In the genomic region with DNA sequence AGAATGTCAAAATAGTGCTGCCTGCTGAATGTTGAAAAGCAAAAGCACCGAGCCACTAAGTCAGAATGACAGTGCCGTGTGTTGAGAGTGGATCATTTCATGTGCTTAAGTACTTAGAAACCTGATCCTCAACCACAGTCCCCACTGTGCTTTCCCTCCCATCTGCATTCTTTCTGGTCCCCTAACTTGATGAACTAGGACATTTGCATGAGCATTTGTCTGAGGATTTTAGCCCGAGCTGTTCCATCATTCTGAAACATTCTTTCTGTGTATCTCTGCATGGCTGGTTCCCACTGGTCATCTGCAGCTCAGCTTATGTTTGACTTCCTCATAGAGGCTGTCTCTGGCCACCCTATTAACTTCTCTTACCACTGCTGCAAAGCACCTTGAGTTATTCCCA, we compare ENCODE assay signal across 1 cellular context.
TF ChIP-seq lines count a peak whose summit lies in the region.

No MANE protein-coding gene starts in this region.

TF ChIP-seq in WTC11, 78 proteins besides CTCF, POLR2A, EP300 and RAD21 (continued from another document):
- TF ChIP-seq KAT7 (CRISPR knock-in tag; IDR thresholded peaks at IDR 0.05; ENCODE audit: borderline replicate concordance) = no peak
